In genomic region chr15:63514533-63514943, GRCh38 we compare ENCODE assay signal across 1 cellular context.
TF ChIP-seq lines count a peak whose summit lies in the region.

No MANE protein-coding gene starts in this region.

TF ChIP-seq in HepG2, 621 proteins besides CTCF, POLR2A, EP300 and RAD21 (continued from another document):
- TF ChIP-seq ELF4 (CRISPR knock-in tag; IDR thresholded peaks at IDR 0.05; ENCODE audit: borderline replicate concordance) (0 out of 2 replicates have a peak, but pooled peaks have one; percentile 32), CEBPG (CRISPR knock-in tag; IDR thresholded peaks at IDR 0.05) (peak; percentile 71), SOX6 (IDR thresholded peaks at IDR 0.05) (peak; percentile 93; the same call in 1 of the 2 replicates), SOX6 (CRISPR knock-in tag; IDR thresholded peaks at IDR 0.05) (peak; percentile 94), ELF1 (CRISPR knock-in tag; IDR thresholded peaks at IDR 0.05) (peak; percentile 64), MIXL1 (CRISPR knock-in tag; IDR thresholded peaks at IDR 0.05) (0 out of 2 replicates have a peak, but pooled peaks have one; percentile 30), ZNF564 (CRISPR knock-in tag; IDR thresholded peaks at IDR 0.05) (no peak), SIX4 (CRISPR knock-in tag; IDR thresholded peaks at IDR 0.05) (no peak), FOXK1 (CRISPR knock-in tag; IDR thresholded peaks at IDR 0.05; ENCODE audit: borderline replicate concordance, low read depth) (peak; percentile 74; the same call in 1 of the 2 replicates), CREM (IDR thresholded peaks at IDR 0.05) (peak; percentile 17; the same call in 1 of the 2 replicates), CREM (CRISPR knock-in tag; IDR thresholded peaks at IDR 0.05) (no peak), AKNA (CRISPR knock-in tag; IDR thresholded peaks at IDR 0.05; ENCODE audit: borderline replicate concordance) (no peak), THAP11 (CRISPR knock-in tag; IDR thresholded peaks at IDR 0.05) (0 out of 2 replicates have a peak, but pooled peaks have one; percentile 10), ARID3A (IDR thresholded peaks at IDR 0.05; ENCODE audit: low read depth, low read length) (peak; percentile 91), MAFK (conservative IDR thresholded peaks at IDR 0.05 in 1 of 2, IDR thresholded peaks at IDR 0.05 in 1 of 2; ENCODE audit: low read length in 2 of 2) (peak; percentile 36 to 46; a peak in 3 of 4 replicates), ZNF607 (CRISPR knock-in tag; IDR thresholded peaks at IDR 0.05; ENCODE audit: borderline replicate concordance) (no peak), FOXP1 (IDR thresholded peaks at IDR 0.05) (no peak), FOXP1 (CRISPR knock-in tag; IDR thresholded peaks at IDR 0.05) (peak; percentile 17; the same call in 1 of the 2 replicates), TRIM22 (IDR thresholded peaks at IDR 0.05) (no peak), ZNF850 (CRISPR knock-in tag; conservative IDR thresholded peaks at IDR 0.05) (no peak), ZNF788 (CRISPR knock-in tag; IDR thresholded peaks at IDR 0.05; ENCODE audit: borderline replicate concordance) (no peak), FOSL2 (CRISPR knock-in tag; IDR thresholded peaks at IDR 0.05) (peak; percentile 78), ZNF281 (CRISPR knock-in tag; IDR thresholded peaks at IDR 0.05; ENCODE audit: borderline replicate concordance) (peak; percentile 15; the same call in 1 of the 2 replicates), NR2F6 (IDR thresholded peaks at IDR 0.05) (peak; percentile 44; the same call in 1 of the 2 replicates), NR2F6 (CRISPR knock-in tag; IDR thresholded peaks at IDR 0.05) (0 out of 2 replicates have a peak, but pooled peaks have one; percentile 19), TEAD3 (CRISPR knock-in tag; optimal IDR thresholded peaks at IDR 0.05; ENCODE audit: borderline replicate concordance) (peak; percentile 20), ZNF12 (CRISPR knock-in tag; IDR thresholded peaks at IDR 0.05) (no peak), PRDM15 (CRISPR knock-in tag; IDR thresholded peaks at IDR 0.05) (0 out of 2 replicates have a peak, but pooled peaks have one; percentile 17), CEBPB (IDR thresholded peaks at IDR 0.05; ENCODE audit: borderline replicate concordance, low read depth, low read length) (peak; percentile 85), HOMEZ (CRISPR knock-in tag; IDR thresholded peaks at IDR 0.05; ENCODE audit: low read depth) (0 out of 2 replicates have a peak, but pooled peaks have one; percentile 22), NCOR1 (IDR thresholded peaks at IDR 0.05; ENCODE audit: borderline replicate concordance, low read length) (peak; percentile 63; the same call in 1 of the 2 replicates), SAP130 (CRISPR knock-in tag; IDR thresholded peaks at IDR 0.05; ENCODE audit: low read depth) (peak; percentile 44), ASH2L (IDR thresholded peaks at IDR 0.05; ENCODE audit: insufficient read length, low read depth, low read length) (peak; percentile 40), ZBTB43 (CRISPR knock-in tag; conservative IDR thresholded peaks at IDR 0.05) (0 out of 2 replicates have a peak, but pooled peaks have one; percentile 23), RXRB (CRISPR knock-in tag; IDR thresholded peaks at IDR 0.05; ENCODE audit: borderline replicate concordance) (peak; percentile 45; the same call in 1 of the 2 replicates), NCOA2 (CRISPR knock-in tag; IDR thresholded peaks at IDR 0.05) (0 out of 2 replicates have a peak, but pooled peaks have one; percentile 23), NFIC (IDR thresholded peaks at IDR 0.05; ENCODE audit: low read length) (peak; percentile 63; the same call in 1 of the 2 replicates), FOXA3 (CRISPR knock-in tag; IDR thresholded peaks at IDR 0.05) (peak; percentile 78), PCBP2 (optimal IDR thresholded peaks at IDR 0.05; ENCODE audit: low read depth, low read length, poor library complexity, severe bottlenecking) (no peak), TCF7 (IDR thresholded peaks at IDR 0.05; ENCODE audit: low read depth) (peak; percentile 79), SOX13 (IDR thresholded peaks at IDR 0.05) (peak; percentile 84), SOX13 (CRISPR knock-in tag; conservative IDR thresholded peaks at IDR 0.05 in 1 of 2, IDR thresholded peaks at IDR 0.05 in 1 of 2) (peak in 1 of 2 experiments; percentile 99; a peak in 2 of 4 replicates), ELF3 (CRISPR knock-in tag; IDR thresholded peaks at IDR 0.05) (peak; percentile 92), RORA (CRISPR knock-in tag; IDR thresholded peaks at IDR 0.05) (no peak), SOX5 (CRISPR knock-in tag; IDR thresholded peaks at IDR 0.05; ENCODE audit: borderline replicate concordance) (peak; percentile 99), FOXJ3 (CRISPR knock-in tag; IDR thresholded peaks at IDR 0.05; ENCODE audit: borderline replicate concordance) (peak; percentile 30; the same call in 1 of the 2 replicates), FOXA1 (IDR thresholded peaks at IDR 0.05) (no peak), FOXA1 (CRISPR knock-in tag; IDR thresholded peaks at IDR 0.05) (peak; percentile 66)
